In genomic region chr19:17075035-17075859, GRCh38 we compare ENCODE assay signal across 1 cellular context.
A peak's percentile ranks its signal among the peaks of the same experiment; 100 is the strongest.
TF ChIP-seq lines count a peak whose summit lies in the region.

Gene HAUS8, minus strand, starts transcription at chr19:17075452. Its CDS starts 30 bp downstream, at chr19:17075422.
Gene MYO9B, plus strand, starts transcription at chr19:17075777. Its CDS starts 25,941 bp downstream, at chr19:17101718.

TF ChIP-seq in K562, 482 proteins besides CTCF, POLR2A, EP300 and RAD21 (continued from another document and continues in another):
- peak; percentile 82 to 96 (median 93) for TF ChIP-seq YY1 (IDR thresholded peaks at IDR 0.05; ENCODE audit: borderline replicate concordance in 1 of 3, control insufficient read depth in 1 of 3, extremely low read depth in 1 of 3, insufficient read depth in 3 of 3, insufficient read length in 1 of 3, insufficient replicate concordance in 2 of 3, low read depth in 1 of 3, low read length in 2 of 3)
- TF ChIP-seq ZFP91 (CRISPR knock-in tag; IDR thresholded peaks at IDR 0.05): no peak
- 0 out of 2 replicates have a peak, but pooled peaks have one; percentile 44 for TF ChIP-seq HLTF (IDR thresholded peaks at IDR 0.05)
- TF ChIP-seq BDP1 (IDR thresholded peaks at IDR 0.05; ENCODE audit: insufficient read depth, insufficient read length): no peak
- no peak; the same call in 1 of the 2 replicates for TF ChIP-seq CHD2 (IDR thresholded peaks at IDR 0.05; ENCODE audit: low read depth, low read length)
- TF ChIP-seq NCOA1 (IDR thresholded peaks at IDR 0.05; ENCODE audit: low read depth): peak; percentile 53; the same call in 1 of the 2 replicates
- no peak for TF ChIP-seq CEBPB (tag; IDR thresholded peaks at IDR 0.05)
- no peak for TF ChIP-seq COPS2 (conservative IDR thresholded peaks at IDR 0.05)
- TF ChIP-seq PREB (CRISPR knock-in tag; IDR thresholded peaks at IDR 0.05): 0 out of 2 replicates have a peak, but pooled peaks have one; percentile 27
- TF ChIP-seq HDGF (IDR thresholded peaks at IDR 0.05): no peak
- no peak for TF ChIP-seq RFX7 (CRISPR knock-in tag; IDR thresholded peaks at IDR 0.05)
- TF ChIP-seq MAFG (tag; conservative IDR thresholded peaks at IDR 0.05): 0 out of 2 replicates have a peak, but pooled peaks have one; percentile 3
- no peak for TF ChIP-seq SNIP1 (IDR thresholded peaks at IDR 0.05; ENCODE audit: low read depth)
- no peak for TF ChIP-seq ZBTB34 (CRISPR knock-in tag; IDR thresholded peaks at IDR 0.05)
- TF ChIP-seq IRF2 (CRISPR knock-in tag; IDR thresholded peaks at IDR 0.05): no peak
- no peak for TF ChIP-seq MAFK (IDR thresholded peaks at IDR 0.05; ENCODE audit: low read length)
- no peak for TF ChIP-seq ZNF584 (CRISPR knock-in tag; IDR thresholded peaks at IDR 0.05; ENCODE audit: low read depth)
- TF ChIP-seq XRCC3 (IDR thresholded peaks at IDR 0.05): no peak
- TF ChIP-seq ZNF217 (CRISPR knock-in tag; IDR thresholded peaks at IDR 0.05): no peak
- TF ChIP-seq YBX1 (IDR thresholded peaks at IDR 0.05): no peak
- peak in 1 of 2 experiments; percentile 97; a peak in 2 of 4 replicates for TF ChIP-seq BCLAF1 (IDR thresholded peaks at IDR 0.05; ENCODE audit: borderline replicate concordance in 1 of 2, control insufficient read depth in 1 of 2, low read depth in 2 of 2, low read length in 1 of 2)
- no peak for TF ChIP-seq ZNF436 (CRISPR knock-in tag; IDR thresholded peaks at IDR 0.05)
- TF ChIP-seq SIN3B (IDR thresholded peaks at IDR 0.05; ENCODE audit: low read depth): peak; percentile 55; the same call in 1 of the 2 replicates
- no peak for TF ChIP-seq PYGO2 (tag; IDR thresholded peaks at IDR 0.05)
- no peak for TF ChIP-seq ZNF780A (CRISPR knock-in tag; IDR thresholded peaks at IDR 0.05)
- no peak for TF ChIP-seq TEAD2 (tag; IDR thresholded peaks at IDR 0.05)
- no peak for TF ChIP-seq BRF2 (IDR thresholded peaks at IDR 0.05; ENCODE audit: borderline replicate concordance, insufficient read depth, insufficient read length)
- TF ChIP-seq ZNF583 (CRISPR knock-in tag; IDR thresholded peaks at IDR 0.05): 0 out of 2 replicates have a peak, but pooled peaks have one; percentile 27
- peak in 1 of 2 experiments; percentile 45; a peak in 1 of 4 replicates for TF ChIP-seq MLLT1 (IDR thresholded peaks at IDR 0.05)
- TF ChIP-seq PRMT5 (CRISPR knock-in tag; IDR thresholded peaks at IDR 0.05): no peak
- peak in 1 of 2 experiments; percentile 99; a peak in 2 of 4 replicates for TF ChIP-seq NONO (IDR thresholded peaks at IDR 0.05; ENCODE audit: low read depth in 2 of 2, low read length in 1 of 2)
- TF ChIP-seq TAF1 (IDR thresholded peaks at IDR 0.05; ENCODE audit: control insufficient read depth, extremely low read depth, insufficient read depth, low read length, severe bottlenecking): peak; percentile 99
- no peak for TF ChIP-seq MLX (CRISPR knock-in tag; conservative IDR thresholded peaks at IDR 0.05)
- no peak for TF ChIP-seq ZBTB40 (IDR thresholded peaks at IDR 0.05)
- TF ChIP-seq ZBTB40 (CRISPR knock-in tag; IDR thresholded peaks at IDR 0.05): no peak
